In genomic region chr9:25377039-25377438, GRCh38 we compare ENCODE assay signal across 21 cellular contexts.
DNase-seq lines count a peak whose midpoint lies in the region; ATAC-seq and TF ChIP-seq lines count a peak whose summit lies in the region.
"Had no signal": no experiment of that assay in that cellular context is flagged by ENCODE, and none has a peak within 500 bp of the region (broad histone marks: within the 10 kb centered on the region; RNA-seq: fewer than 3 reads in every experiment).

No MANE protein-coding gene starts in this region.

- no peak overlapping the region for H3K4me2 ChIP-seq in GM23338
- H3K4me2 ChIP-seq: A549; BLaER1 treated with 17β-estradiol and CSF1 and Interleukin-3, amounts not matched to agents 10 nM and 100 nM had no signal

- no peak for TF ChIP-seq CTCF in GM23338 (conservative IDR thresholded peaks at IDR 0.05; ENCODE audit: low read depth in 2 of 2)
- TF ChIP-seq CTCF in endodermal cell (conservative IDR thresholded peaks at IDR 0.05), result no peak
- TF ChIP-seq CTCF in ovary (IDR thresholded peaks at IDR 0.05), result no peak

- H2AFZ ChIP-seq in GM23338, result peak overlapping the region; percentile 39; the same call in 1 of the 2 replicates

- TF ChIP-seq POLR2A in ovary (IDR thresholded peaks at IDR 0.05), result no peak

- no peaks in the 10 kb centered on the region for H3K27me3 ChIP-seq in GM23338 (ENCODE audit: insufficient read depth)
- H3K27me3 ChIP-seq in endodermal cell (ENCODE audit: control insufficient read depth, insufficient read depth, low read length, poor library complexity, severe bottlenecking), result no peaks in the 10 kb centered on the region
- no peaks in the 10 kb centered on the region for H3K27me3 ChIP-seq in ovary
- H3K27me3 ChIP-seq: BLaER1 treated with 17β-estradiol and CSF1 and Interleukin-3, amounts not matched to agents 10 nM and 100 nM had no signal

- no peak for ATAC-seq in GM23338
- ATAC-seq in GM18511 (IDR thresholded peaks at IDR 0.05; ENCODE audit: unreplicated experiment), result no peak
- ATAC-seq: A549; CD8-positive, alpha-beta T cell had no signal

- no peaks in the 10 kb centered on the region for H3K36me3 ChIP-seq in GM23338 (ENCODE audit: insufficient read depth)
- no peaks in the 10 kb centered on the region; the same call in 1 of the 2 replicates for H3K36me3 ChIP-seq in SK-N-MC (ENCODE audit: insufficient read depth, low read length)
- no peaks in the 10 kb centered on the region for H3K36me3 ChIP-seq in endodermal cell (ENCODE audit: control insufficient read depth, insufficient read depth, low read length)
- H3K36me3 ChIP-seq in ovary, result no peaks in the 10 kb centered on the region
- H3K36me3 ChIP-seq: BLaER1 treated with 17β-estradiol and CSF1 and Interleukin-3, amounts not matched to agents 10 nM and 100 nM had no signal

- H3K27me3 Mint-ChIP-seq in GM23338 (ENCODE audit: insufficient read depth, low read depth, poor library complexity), result no peaks in the 10 kb centered on the region
- no peaks in the 10 kb centered on the region for H3K27me3 Mint-ChIP-seq in endodermal cell (ENCODE audit: insufficient read depth)
- H3K27me3 Mint-ChIP-seq: B cell; CD4-positive, alpha-beta T cell had no signal

- 96 to 100% methylated on average over 4 to 10 of the region's 10 CpGs for WGBS in endodermal cell (ENCODE audit: insufficient coverage in 1 of 2, insufficient read length in 1 of 2), 2 experiments
- WGBS in ovary, 3 donors, result 77 to 85% (median 79%) methylated on average over 10 of the region's 10 CpGs

- H3K9me3 ChIP-seq in SK-N-MC (ENCODE audit: low read depth, low read length), result no peaks in the 10 kb centered on the region
- H3K9me3 ChIP-seq in endodermal cell (ENCODE audit: control insufficient read depth, low read length), result no peaks in the 10 kb centered on the region
- H3K9me3 ChIP-seq in ovary, result no peaks in the 10 kb centered on the region
- H3K9me3 ChIP-seq: A549; BLaER1 treated with 17β-estradiol and CSF1 and Interleukin-3, amounts not matched to agents 10 nM and 100 nM; Caco-2 had no signal

- H3K4me1 ChIP-seq in GM23338 (ENCODE audit: insufficient read depth), result no peaks in the 10 kb centered on the region
- no peaks in the 10 kb centered on the region for H3K4me1 ChIP-seq in endodermal cell (ENCODE audit: control insufficient read depth, insufficient read depth, low read length)
- H3K4me1 ChIP-seq in ovary (ENCODE audit: insufficient read depth), result no peaks in the 10 kb centered on the region
- H3K4me1 ChIP-seq: A549; BLaER1 treated with 17β-estradiol and CSF1 and Interleukin-3, amounts not matched to agents 10 nM and 100 nM; Caco-2 had no signal

- DNase-seq in GM23338 (ENCODE audit: low spot score) (no peak), SK-N-MC (ENCODE audit: low read depth, low spot score) (no peak), endodermal cell (peak; percentile 33), posterior vena cava (ENCODE audit: low spot score) (peak; percentile 64), ovary (no peak), DMS53 (lab: John Stamatoyannopoulos, UW) (no peak)
- DNase-seq: AML-193; Caco-2; Calu3; CD4-positive, alpha-beta T cell; CD8-positive, alpha-beta T cell; DMS 273 treated with DMSO at 0.1 percent for 48 hours; DMS153; DMS79 treated with DMSO at 0.1 percent for 48 hours; GF-D8 had no signal

- H3K9me3 Mint-ChIP-seq in GM23338 (no peaks in the 10 kb centered on the region), endodermal cell (peaks cover 8% of the 10 kb centered on the region)

- H3F3A ChIP-seq in GM23338 (replicated peaks; ENCODE audit: low read depth), result no peaks in the 10 kb centered on the region

- intact Hi-C loops in posterior vena cava (cut with DNase I), result no loop called here
- intact Hi-C loops in ovary (cut with DNase I), result no loop called here

- H3K4me3 Mint-ChIP-seq in GM23338 (no peak overlapping the region), endodermal cell (no peak overlapping the region)
- H3K4me3 Mint-ChIP-seq: B cell; CD4-positive, alpha-beta T cell; CD8-positive, alpha-beta T cell had no signal

- H3K9me2 ChIP-seq in GM23338 (ENCODE audit: insufficient read depth), result no peaks in the 10 kb centered on the region

- no peaks in the 10 kb centered on the region for H3K79me2 ChIP-seq in GM23338 (replicated peaks; ENCODE audit: insufficient read depth)

- H3K36me3 Mint-ChIP-seq in GM23338 (ENCODE audit: low read depth) (no peaks in the 10 kb centered on the region), endodermal cell (ENCODE audit: low read depth) (no peaks in the 10 kb centered on the region)
- H3K36me3 Mint-ChIP-seq: CD8-positive, alpha-beta T cell had no signal

- no peak overlapping the region for H3K4me3 ChIP-seq in GM23338
- H3K4me3 ChIP-seq in SK-N-MC, result peak overlapping the region; percentile 58; the same call in 1 of the 2 replicates
- H3K4me3 ChIP-seq in endodermal cell (ENCODE audit: low read length), result no peak overlapping the region
- no peak overlapping the region for H3K4me3 ChIP-seq in ovary
- H3K4me3 ChIP-seq: A549; BLaER1 treated with 17β-estradiol and CSF1 and Interleukin-3, amounts not matched to agents 10 nM and 100 nM had no signal

- H3K4me1 Mint-ChIP-seq in GM23338, result no peaks in the 10 kb centered on the region
- no peaks in the 10 kb centered on the region for H3K4me1 Mint-ChIP-seq in endodermal cell
- H3K4me1 Mint-ChIP-seq: B cell had no signal

- no peak for TF ChIP-seq EP300 in ovary (IDR thresholded peaks at IDR 0.05)

- H3K27ac ChIP-seq in GM23338 (ENCODE audit: low read depth) (no peak overlapping the region), SK-N-MC (peak overlapping the region; percentile 90; the same call in 1 of the 2 replicates), endodermal cell (ENCODE audit: low read depth, low read length) (no peak overlapping the region), ovary (no peak overlapping the region)
- H3K27ac ChIP-seq: 22Rv1; A549; BLaER1 treated with 17β-estradiol and CSF1 and Interleukin-3, amounts not matched to agents 10 nM and 100 nM; C4-2B had no signal

- no peak overlapping the region for H3K9ac ChIP-seq in SK-N-MC (ENCODE audit: insufficient read length)
- no peak overlapping the region for H3K9ac ChIP-seq in endodermal cell (ENCODE audit: extremely low read depth, low read length, poor library complexity, severe bottlenecking)
- H3K9ac ChIP-seq: BLaER1 treated with 17β-estradiol and CSF1 and Interleukin-3, amounts not matched to agents 10 nM and 100 nM had no signal

- H3K27ac Mint-ChIP-seq in GM23338 (no peak overlapping the region), endodermal cell (no peak overlapping the region)
- H3K27ac Mint-ChIP-seq: B cell; CD4-positive, alpha-beta T cell; CD8-positive, alpha-beta T cell had no signal

- no peaks in the 10 kb centered on the region for H4K20me1 ChIP-seq in GM23338 (replicated peaks; ENCODE audit: insufficient read depth)
- H4K20me1 ChIP-seq: BLaER1 treated with 17β-estradiol and CSF1 and Interleukin-3, amounts not matched to agents 10 nM and 100 nM had no signal

TF ChIP-seq in GM23338, 12 proteins besides CTCF, POLR2A, EP300 and RAD21 (continues in another document):
- TF ChIP-seq EZH2 (IDR thresholded peaks at IDR 0.05; ENCODE audit: low read depth, unreplicated experiment) (no peak), POLR2AphosphoS5 (IDR thresholded peaks at IDR 0.05; ENCODE audit: low read depth) (no peak)

Comparison
In these comparisons a context has a peak if more than half of its experiments do, and no peak if none do; other contexts are left out.
1. DNase-seq: peak in endodermal cell (single experiment) and posterior vena cava (single experiment); none in GM23338 (single experiment), SK-N-MC (single experiment), ovary (0 of 5) and DMS53 (single experiment).